Comparison of ENCODE assay signal across 14 cellular contexts in genomic region chr1:35324486-35324885, GRCh38. TPM values are rescaled to one million over a fixed set of nuclear protein-coding genes. Genes with fewer than 3 reads are reported as not detected.
DNase-seq lines count a peak whose midpoint lies in the region; ATAC-seq and TF ChIP-seq lines count a peak whose summit lies in the region.
"Had no signal": no experiment of that assay in that cellular context is flagged by ENCODE, and none has a peak within 500 bp of the region (broad histone marks: within the 10 kb centered on the region; RNA-seq: fewer than 3 reads in every experiment).

No MANE protein-coding gene starts in this region.

- H3K56ac ChIP-seq in H9 (ENCODE audit: insufficient read length, low read depth, low read length), result no peak overlapping the region

- H3K27me3 Mint-ChIP-seq in H9 (ENCODE audit: low read depth) (no peaks in the 10 kb centered on the region), brain (no peaks in the 10 kb centered on the region)

- H3K18ac ChIP-seq in H9 (ENCODE audit: insufficient read length, low read depth, low read length), result no peak overlapping the region

- no peak overlapping the region for H2BK12ac ChIP-seq in H9 (ENCODE audit: insufficient read length, low read depth, low read length)

- no peak overlapping the region for H3K4ac ChIP-seq in H9 (ENCODE audit: low read depth, low read length)

- no peak overlapping the region for H3K9ac ChIP-seq in H9 (ENCODE audit: extremely low read depth, insufficient read length, low read length)

- H3K27ac Mint-ChIP-seq in H9 (peak overlapping the region in 2 of 3 experiments; percentile 59 to 87; a peak in 3 of 7 replicates), brain (peak overlapping the region in 3 of 5 experiments; percentile 24 to 67 (median 51))
- peak overlapping the region; percentile 62 for H3K27ac Mint-ChIP-seq in stimulated activated effector memory CD8-positive, alpha-beta T cell treated with anti-CD3 and anti-CD28 coated beads, Interleukin-12 subunit alpha, Interleukin-12 subunit beta, amount 100 ng/mL, for 72 hours

- H3K27ac ChIP-seq in H9 (ENCODE audit: insufficient read length, low read depth, low read length), result no peak overlapping the region
- H3K27ac ChIP-seq: lower lobe of right lung had no signal

- no peak overlapping the region for H2BK120ac ChIP-seq in H9 (ENCODE audit: low read depth, low read length, poor library complexity, severe bottlenecking)

- H3K4me2 ChIP-seq in H9 (ENCODE audit: insufficient read depth, insufficient read length, low read length), result no peak overlapping the region

- no peak overlapping the region for H2AK5ac ChIP-seq in H9 (ENCODE audit: insufficient read length, low read length)

- H3K9me3 ChIP-seq in H9 (ENCODE audit: control insufficient read depth, low read depth, low read length), result no peaks in the 10 kb centered on the region
- H3K9me3 ChIP-seq: HAP-1, lower lobe of right lung had no signal

- no peaks in the 10 kb centered on the region for H3K79me1 ChIP-seq in H9 (ENCODE audit: insufficient read depth, low read depth, low read length, poor library complexity, severe bottlenecking)

- H3K4me1 ChIP-seq in H9 (ENCODE audit: insufficient read depth, low read length), result no peaks in the 10 kb centered on the region
- H3K4me1 ChIP-seq: HAP-1 had no signal

- H3K4me3 Mint-ChIP-seq in H9, result no peak overlapping the region
- H3K4me3 Mint-ChIP-seq in brain, result no peak overlapping the region
- H3K4me3 Mint-ChIP-seq in stimulated activated effector memory CD8-positive, alpha-beta T cell treated with anti-CD3 and anti-CD28 coated beads, Interleukin-12 subunit alpha, Interleukin-12 subunit beta, amount 100 ng/mL, for 72 hours, result no peak overlapping the region

- no peak overlapping the region for H3K23ac ChIP-seq in H9 (ENCODE audit: insufficient read length, low read depth, low read length)

- no peak overlapping the region for H4K5ac ChIP-seq in H9 (ENCODE audit: insufficient read length, low read depth, low read length)

- H2BK5ac ChIP-seq in H9 (ENCODE audit: insufficient read length, low read length), result no peak overlapping the region

- peaks cover 3% of the 10 kb centered on the region; the same call in 1 of the 2 replicates for H3K79me2 ChIP-seq in H9 (ENCODE audit: insufficient read depth, low read length)

- ATAC-seq in stimulated activated effector memory CD8-positive, alpha-beta T cell treated with anti-CD3 and anti-CD28 coated beads, Interleukin-12 subunit alpha, Interleukin-12 subunit beta, amount 100 ng/mL, for 72 hours, result no peak
- ATAC-seq: lower lobe of right lung, SK-N-SH treated with all-trans-retinoic acid at 6 μM for 48 hours had no signal

- no CpG with 5 or more reads among the region's 1 CpG for WGBS in H9 (ENCODE audit: extremely low coverage, insufficient read length, low lambda C conversion rate)

- no peaks in the 10 kb centered on the region for H3K9me3 Mint-ChIP-seq in H9
- H3K9me3 Mint-ChIP-seq in brain, result peaks cover 0 to 3% (median 0%) of the 10 kb centered on the region in 5 experiments
- H3K9me3 Mint-ChIP-seq in stimulated activated effector memory CD8-positive, alpha-beta T cell treated with anti-CD3 and anti-CD28 coated beads, Interleukin-12 subunit alpha, Interleukin-12 subunit beta, amount 100 ng/mL, for 72 hours, result no peaks in the 10 kb centered on the region

- H2BK15ac ChIP-seq in H9 (ENCODE audit: low read depth, low read length), result no peak overlapping the region

- DNase-seq in H9, result no peak
- DNase-seq in hepatic stellate cell (ENCODE audit: low spot score), result peak; percentile 20
- no peak for DNase-seq in stimulated activated effector memory CD8-positive, alpha-beta T cell treated with anti-CD3 and anti-CD28 coated beads, Interleukin-12 subunit alpha, Interleukin-12 subunit beta, amount 100 ng/mL, for 72 hours (ENCODE audit: low spot score in 2 of 2)
- DNase-seq in stimulated activated CD4-positive, alpha-beta T cell treated with anti-CD3 and anti-CD28 coated beads, Interleukin-4, amount 100 ng/mL, for 1 hour, result no peak
- no peak for DNase-seq in NCI-H1417 (lab: John Stamatoyannopoulos, UW)
- DNase-seq in islet precursor cell, result no peak
- DNase-seq in activated gamma-delta T cell (lab: John Stamatoyannopoulos, UW), result no peak
- DNase-seq: activated CD4-positive, alpha-beta T cell treated with anti-CD3 and anti-CD28 coated beads for 48 hours; COR-L47; lower lobe of right lung; NCI-H1930 had no signal

- no peaks in the 10 kb centered on the region for H3K23me2 ChIP-seq in H9 (ENCODE audit: insufficient read length, low read depth, low read length, poor library complexity, severe bottlenecking)

- H3T11ph ChIP-seq in H9 (ENCODE audit: low read length), result no peak overlapping the region

- no peak overlapping the region for H2BK20ac ChIP-seq in H9 (ENCODE audit: low read depth, low read length, poor library complexity, severe bottlenecking)

- no peak overlapping the region for H2AFZ ChIP-seq in H9 (ENCODE audit: low read length)

- H3K14ac ChIP-seq in H9 (ENCODE audit: insufficient read depth, low read length), result no peak overlapping the region

- H4K20me1 ChIP-seq in H9 (ENCODE audit: control insufficient read depth, insufficient read depth, insufficient read length), result no peaks in the 10 kb centered on the region

- H3K36me3 Mint-ChIP-seq in H9 (ENCODE audit: insufficient read depth in 1 of 3, low read depth in 3 of 3) (peaks cover 2 to 10% (median 5%) of the 10 kb centered on the region in 3 experiments; a peak in 5 of 7 replicates), brain (peaks cover 53% of the 10 kb centered on the region)
- peaks cover 22% of the 10 kb centered on the region for H3K36me3 Mint-ChIP-seq in stimulated activated effector memory CD8-positive, alpha-beta T cell treated with anti-CD3 and anti-CD28 coated beads, Interleukin-12 subunit alpha, Interleukin-12 subunit beta, amount 100 ng/mL, for 72 hours

- no peak overlapping the region for H4K8ac ChIP-seq in H9 (replicated peaks; ENCODE audit: insufficient read length, low read depth, low read length)

- TF ChIP-seq CTCF in H9 (conservative IDR thresholded peaks at IDR 0.05), result no peak
- no peak for TF ChIP-seq CTCF in brain (conservative IDR thresholded peaks at IDR 0.05)

- H3K27me3 ChIP-seq in H9 (ENCODE audit: insufficient read depth, low read length), result no peaks in the 10 kb centered on the region

- peaks cover 0 to 7% of the 10 kb centered on the region in 2 experiments; a peak in 2 of 4 replicates for H3K4me1 Mint-ChIP-seq in H9
- H3K4me1 Mint-ChIP-seq in brain, result peaks cover 31% of the 10 kb centered on the region
- peaks cover 15% of the 10 kb centered on the region for H3K4me1 Mint-ChIP-seq in stimulated activated effector memory CD8-positive, alpha-beta T cell treated with anti-CD3 and anti-CD28 coated beads, Interleukin-12 subunit alpha, Interleukin-12 subunit beta, amount 100 ng/mL, for 72 hours

- no peak overlapping the region for H4K91ac ChIP-seq in H9 (ENCODE audit: insufficient read length, low read depth, low read length)

RNA-seq across cellular contexts. Expression of gene ZMYM4, which starts 56.0 kb away (rescaled TPM):
- 66.0 and 66.9 TPM in 2 replicates for total RNA-seq in H9 (2021)
- 13.8 TPM for polyA plus RNA-seq in brain (ENCODE audit: insufficient read depth, low read depth, low replicate concordance)
